9 cellular contexts compared by ENCODE assay signal in the genomic region with DNA sequence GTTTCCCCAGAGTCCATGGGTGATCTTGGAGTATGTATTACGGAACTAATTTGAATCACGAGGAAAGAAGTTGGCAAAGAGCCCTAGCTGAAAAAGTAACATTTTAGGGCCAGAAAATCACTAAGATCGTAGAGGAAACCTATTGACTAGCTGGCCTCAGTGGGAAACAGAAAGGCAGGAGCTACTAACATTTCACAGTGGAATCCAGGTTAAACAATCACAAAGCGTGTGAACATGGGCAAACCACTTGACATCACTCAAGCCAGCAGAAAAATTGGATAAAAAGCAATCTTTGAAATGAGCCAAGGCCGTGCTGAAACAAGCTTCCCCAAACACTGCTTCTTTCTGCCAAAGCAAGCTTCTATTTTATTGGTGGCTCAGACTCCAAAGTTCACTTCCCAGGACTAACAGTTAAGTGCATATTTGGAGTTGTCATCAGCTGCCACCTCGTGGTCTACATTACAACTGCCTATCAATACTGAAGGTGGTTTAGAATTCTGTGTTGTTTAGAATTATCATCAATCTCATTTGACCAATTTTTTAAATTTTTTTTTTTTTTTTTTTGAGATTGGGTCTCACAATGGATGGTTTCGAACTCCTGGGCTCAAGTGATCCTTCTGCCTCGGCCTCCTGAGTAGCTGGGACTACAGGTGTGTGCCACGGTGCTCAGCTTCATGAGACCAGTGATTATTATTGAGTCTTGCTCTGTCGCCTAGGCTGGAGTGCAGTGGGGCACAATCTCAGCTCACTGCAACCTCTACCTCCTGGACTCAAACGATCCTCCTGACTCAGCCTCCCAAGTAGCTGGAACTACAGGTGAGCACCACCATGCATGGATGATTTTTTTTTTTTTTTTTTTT. TPM values are rescaled to one million over a fixed set of nuclear protein-coding genes. Genes with fewer than 3 reads are reported as not detected.
DNase-seq lines count a peak whose midpoint lies in the region; ATAC-seq and TF ChIP-seq lines count a peak whose summit lies in the region.
"Had no signal": no experiment of that assay in that cellular context is flagged by ENCODE, and none has a peak within 500 bp of the region (broad histone marks: within the 10 kb centered on the region; RNA-seq: fewer than 3 reads in every experiment).

No MANE protein-coding gene starts in this region.

- POLR2A ChIA-PET in A673 (lab: Charles Lee; ENCODE audit: low non-redundant PET), result interaction anchor here (0.7 to 1.0 kb wide), 2 partner anchors 11 to 213 kb away, joined by 3 to 7 read pairs; partner anchors contain the start of gene RPS10
- POLR2A ChIA-PET in activated CD4-positive, alpha-beta memory T cell treated with anti-CD3 and anti-CD28 coated beads, Interleukin-2, amount 10 ng/mL, durations not matched to agents 7 days and 5 days (lab: Charles Lee), result interaction anchor here (0.9 to 4.1 kb wide), 11 partner anchors 10 to 602 kb away, joined by 3 to 30 read pairs (median 4); partner anchors contain the start of genes BLTP3A, HMGA1, NUDT3 and RPS10

- ATAC-seq in naive B cell (ENCODE audit: low read depth in 2 of 2) (peak; percentile 93 to 98), GM18502 (IDR thresholded peaks at IDR 0.05; ENCODE audit: poor library complexity, unreplicated experiment) (no peak), HG03045 (IDR thresholded peaks at IDR 0.05; ENCODE audit: unreplicated experiment) (no peak)

- intact Hi-C loops in A673 (cut with micrococcal nuclease; ENCODE audit: unreplicated experiment) (loop anchor here (1.0 to 5.0 kb wide), 3 partner anchors 166 to 253 kb away; partner anchors contain the start of gene SMIM29), esophagus muscularis mucosa (cut with DNase I) (loop anchor here (2.0 kb wide), 2 partner anchors 166 to 218 kb away; partner anchors contain the start of gene SMIM29)

- no peaks in the 10 kb centered on the region for H3K4me1 ChIP-seq in A673 (ENCODE audit: insufficient read depth, low read length, poor library complexity, severe bottlenecking)
- H3K4me1 ChIP-seq in esophagus muscularis mucosa, result peaks cover 4 to 19% (median 12%) of the 10 kb centered on the region in 4 donors

- peaks cover 15% of the 10 kb centered on the region for H3K4me1 Mint-ChIP-seq in activated CD4-positive, alpha-beta memory T cell treated with anti-CD3 and anti-CD28 coated beads, Interleukin-2, amount 10 ng/mL, durations not matched to agents 7 days and 5 days
- H3K4me1 Mint-ChIP-seq in naive B cell, result peaks cover 4 to 8% (median 5%) of the 10 kb centered on the region in 3 donors

- no peaks in the 10 kb centered on the region for H3K9me3 Mint-ChIP-seq in activated CD4-positive, alpha-beta memory T cell treated with anti-CD3 and anti-CD28 coated beads, Interleukin-2, amount 10 ng/mL, durations not matched to agents 7 days and 5 days
- H3K9me3 Mint-ChIP-seq in naive B cell, result no peaks in the 10 kb centered on the region

- TF ChIP-seq EP300 in esophagus muscularis mucosa (IDR thresholded peaks at IDR 0.05), result no peak

- TF ChIP-seq CTCF in A673 (conservative IDR thresholded peaks at IDR 0.05; ENCODE audit: low read depth, low read length) (peak; percentile 72), GM06990 (IDR thresholded peaks at IDR 0.05; ENCODE audit: insufficient read depth, low read length, poor library complexity, severe bottlenecking) (peak; percentile 36), esophagus muscularis mucosa (IDR thresholded peaks at IDR 0.05) (peak; percentile 74 to 86 (median 76))

- peak; percentile 78 for DNase-seq in A673 (ENCODE audit: low spot score)
- no peak for DNase-seq in GM06990 (ENCODE audit: extremely low read depth, insufficient read length)
- peak; percentile 51 for DNase-seq in NCI-H460 (ENCODE audit: extremely low read depth, low read depth)
- peak; percentile 35 for DNase-seq in activated CD4-positive, alpha-beta memory T cell treated with anti-CD3 and anti-CD28 coated beads, Interleukin-2, amount 10 ng/mL, durations not matched to agents 7 days and 5 days
- DNase-seq in esophagus muscularis mucosa (ENCODE audit: extremely low spot score), result no peak
- peak; percentile 58 for DNase-seq in naive B cell

- H3K4me3 ChIP-seq in A673 (ENCODE audit: low read depth, low read length, poor library complexity, severe bottlenecking) (no peak overlapping the region), GM06990 (replicated peaks; ENCODE audit: low read depth, low read length) (no peak overlapping the region), esophagus muscularis mucosa (no peak overlapping the region)
- H3K4me3 ChIP-seq: skin epidermis had no signal

- no peak overlapping the region for H3K4me3 Mint-ChIP-seq in activated CD4-positive, alpha-beta memory T cell treated with anti-CD3 and anti-CD28 coated beads, Interleukin-2, amount 10 ng/mL, durations not matched to agents 7 days and 5 days
- H3K4me3 Mint-ChIP-seq in naive B cell, result no peak overlapping the region

- no peak overlapping the region for H3K27ac Mint-ChIP-seq in activated CD4-positive, alpha-beta memory T cell treated with anti-CD3 and anti-CD28 coated beads, Interleukin-2, amount 10 ng/mL, durations not matched to agents 7 days and 5 days
- peak overlapping the region in 1 of 6 donors; percentile 75 for H3K27ac Mint-ChIP-seq in naive B cell

- CTCF ChIA-PET in A673 (lab: Charles Lee), result interaction anchor here (0.5 to 3.2 kb wide), 19 partner anchors 20 to 662 kb away, joined by 3 to 38 read pairs (median 4); partner anchors contain the start of genes HMGA1 and SMIM29
- CTCF ChIA-PET in activated CD4-positive, alpha-beta memory T cell treated with anti-CD3 and anti-CD28 coated beads, Interleukin-2, amount 10 ng/mL, durations not matched to agents 7 days and 5 days (lab: Charles Lee), result interaction anchor here (0.6 to 5.6 kb wide), 19 partner anchors 9 to 1778 kb away, joined by 3 to 71 read pairs (median 4); partner anchors contain the start of genes HLA-DQA1, HMGA1, RPS10 and SMIM29

- TF ChIP-seq POLR2A in esophagus muscularis mucosa (IDR thresholded peaks at IDR 0.05; ENCODE audit: low read depth), result no peak

- H3K36me3 ChIP-seq in A673 (ENCODE audit: insufficient read depth, low read length, poor library complexity, severe bottlenecking) (peaks cover 52% of the 10 kb centered on the region), GM06990 (ENCODE audit: control insufficient read depth, insufficient read depth, low read length) (peaks cover 21% of the 10 kb centered on the region), esophagus muscularis mucosa (peaks cover 32 to 44% (median 43%) of the 10 kb centered on the region in 4 donors)

- WGBS in esophagus muscularis mucosa, result 48% methylated on average over 11 of the region's 11 CpGs

- no peaks in the 10 kb centered on the region for H3K27me3 Mint-ChIP-seq in activated CD4-positive, alpha-beta memory T cell treated with anti-CD3 and anti-CD28 coated beads, Interleukin-2, amount 10 ng/mL, durations not matched to agents 7 days and 5 days
- H3K27me3 Mint-ChIP-seq in naive B cell, result no peaks in the 10 kb centered on the region

- BruUV-seq in A673 (replicated peaks; lab: Mats Ljungman, UMichigan), result no TSS peak

- no peak overlapping the region for H3K27ac ChIP-seq in A673 (ENCODE audit: low read depth, low read length, poor library complexity, severe bottlenecking)
- peak overlapping the region; percentile 67 to 76 (median 72) for H3K27ac ChIP-seq in esophagus muscularis mucosa (replicated peaks in 1 of 4)

- H3K9me3 ChIP-seq in A673 (ENCODE audit: low read depth, low read length, poor library complexity, severe bottlenecking) (no peaks in the 10 kb centered on the region), esophagus muscularis mucosa (no peaks in the 10 kb centered on the region)

- peaks cover 44% of the 10 kb centered on the region for H3K36me3 Mint-ChIP-seq in activated CD4-positive, alpha-beta memory T cell treated with anti-CD3 and anti-CD28 coated beads, Interleukin-2, amount 10 ng/mL, durations not matched to agents 7 days and 5 days (ENCODE audit: low read depth)
- peaks cover 0 to 7% of the 10 kb centered on the region in 2 donors for H3K36me3 Mint-ChIP-seq in naive B cell

- H3K27me3 ChIP-seq in A673 (replicated peaks; ENCODE audit: insufficient read depth, low read depth, low read length, poor library complexity) (no peaks in the 10 kb centered on the region), GM06990 (replicated peaks; ENCODE audit: control insufficient read depth, insufficient read depth, low read length) (no peaks in the 10 kb centered on the region), esophagus muscularis mucosa (no peaks in the 10 kb centered on the region)

RNA-seq across cellular contexts. Expression of gene RPS10, which starts 10.6 kb away (rescaled TPM):
- total RNA-seq in A673 (2021) (1,482 and 1,497 TPM in 2 replicates), esophagus muscularis mucosa (1,000 to 10,000 TPM in 3 of 4 donors, 100 to 1,000 TPM in 1; 823 to 3,592 (median 2,534) TPM)
- 2,094 and 2,320 TPM in 2 replicates for total RNA-seq in NCI-H460 (2014; rRNA removed; shearing (Covaris generic))
- polyA plus RNA-seq in NCI-H460 (2014; cell fraction: nucleus; rRNA removed), result 2,582 and 3,830 TPM in 2 replicates
- total RNA-seq in activated CD4-positive, alpha-beta memory T cell treated with anti-CD3 and anti-CD28 coated beads, Interleukin-2, amount 10 ng/mL, durations not matched to agents 7 days and 5 days, result 1,000 to 10,000 TPM; 1,296 to 1,320 TPM
- 1,000 to 10,000 TPM; 1,403 to 2,423 (median 1,715) TPM for polyA plus RNA-seq in naive B cell (ENCODE audit: low read depth in 6 of 6)

RNA-seq across cellular contexts. Expression of gene NUDT3, which starts 22.8 kb away (rescaled TPM):
- total RNA-seq in A673 (2021) (34.1 and 38.4 TPM in 2 replicates), esophagus muscularis mucosa (10 to 100 TPM; 37.1 to 57.2 (median 47.4) TPM)
- total RNA-seq in NCI-H460 (2014; rRNA removed; shearing (Covaris generic)), result 15.8 and 18.5 TPM in 2 replicates
- 17.4 and 26.5 TPM in 2 replicates for polyA plus RNA-seq in NCI-H460 (2014; cell fraction: nucleus; rRNA removed)
- 10 to 100 TPM in 1 of 2 experiments, 1 to 10 TPM in 1; 9.9 to 10.0 TPM for total RNA-seq in activated CD4-positive, alpha-beta memory T cell treated with anti-CD3 and anti-CD28 coated beads, Interleukin-2, amount 10 ng/mL, durations not matched to agents 7 days and 5 days
- 10 to 100 TPM; 12.6 to 15.5 (median 14.0) TPM for polyA plus RNA-seq in naive B cell (ENCODE audit: low read depth in 6 of 6)

RNA-seq across cellular contexts. Expression of gene PACSIN1, which starts 50.6 kb away (rescaled TPM):
- total RNA-seq in A673 (2021) (0.13 TPM in 1 of 2 replicates, not detected in the other), esophagus muscularis mucosa (1 to 10 TPM in 3 of 4 donors, under 1 TPM in 1; 0.42 to 2.3 (median 1.7) TPM)
- 0.07 and 0.20 TPM in 2 replicates for total RNA-seq in NCI-H460 (2014; rRNA removed; shearing (Covaris generic))
- polyA plus RNA-seq in NCI-H460 (2014; cell fraction: nucleus; rRNA removed), result 0.12 and 0.46 TPM in 2 replicates
- total RNA-seq in activated CD4-positive, alpha-beta memory T cell treated with anti-CD3 and anti-CD28 coated beads, Interleukin-2, amount 10 ng/mL, durations not matched to agents 7 days and 5 days, result 1 to 10 TPM; 1.8 to 2.2 TPM
- not detected for polyA plus RNA-seq in naive B cell (ENCODE audit: low read depth in 6 of 6)

Comparison
In these comparisons a context has a peak if more than half of its experiments do, and no peak if none do; other contexts are left out.
1. DNase-seq: peak in A673 (single experiment), NCI-H460 (single experiment), activated CD4-positive, alpha-beta memory T cell treated with anti-CD3 and anti-CD28 coated beads, Interleukin-2, amount 10 ng/mL, durations not matched to agents 7 days and 5 days (single experiment) and naive B cell (single experiment); none in GM06990 (single experiment) and esophagus muscularis mucosa (single experiment).
2. ATAC-seq: peak in naive B cell (2 of 2); none in GM18502 (single experiment) and HG03045 (single experiment).
3. Peak in every context shown above with its lines, with median percentiles within 50 percentile points of each other: CTCF ChIP-seq.